In genomic region chr13:113437408-113438010, GRCh38 we compare ENCODE assay signal across 15 cellular contexts. TPM values are rescaled to one million over a fixed set of nuclear protein-coding genes. Genes with fewer than 3 reads are reported as not detected.
A peak's percentile ranks its signal among the peaks of the same experiment; 100 is the strongest.
DNase-seq lines count a peak whose midpoint lies in the region; ATAC-seq and TF ChIP-seq lines count a peak whose summit lies in the region.
"Had no signal": no experiment of that assay in that cellular context is flagged by ENCODE, and none has a peak within 500 bp of the region (broad histone marks: within the 10 kb centered on the region; RNA-seq: fewer than 3 reads in every experiment).

No MANE protein-coding gene starts in this region.

- no peaks in the 10 kb centered on the region for H4K20me1 ChIP-seq in OCI-LY1 (ENCODE audit: insufficient read depth, low read length)

- ATAC-seq in left ventricle myocardium superior (peak; percentile 44), psoas muscle (peak in 3 of 4 donors; percentile 47 to 59 (median 50))
- ATAC-seq: PC-3 had no signal

- intact Hi-C loops in left ventricle myocardium superior (cut with micrococcal nuclease) (no loop called here), psoas muscle (cut with DNase I) (no loop called here)

- peaks cover 4% of the 10 kb centered on the region for H3F3A ChIP-seq in OCI-LY1 (ENCODE audit: insufficient read depth, low read length)

- H3K27me3 ChIP-seq in OCI-LY1 (ENCODE audit: insufficient read depth, low read length): no peaks in the 10 kb centered on the region
- no peaks in the 10 kb centered on the region for H3K27me3 ChIP-seq in psoas muscle (ENCODE audit: insufficient read depth in 3 of 3, low read length in 2 of 3)
- H3K27me3 ChIP-seq: vagina had no signal

- peak overlapping the region; percentile 54 for H3K27ac ChIP-seq in OCI-LY1 (ENCODE audit: low read depth, low read length, poor library complexity, severe bottlenecking)
- H3K27ac ChIP-seq in psoas muscle: no peak overlapping the region
- H3K27ac ChIP-seq in caudate nucleus (ENCODE audit: low read depth, low read length): no peak overlapping the region
- H3K27ac ChIP-seq: prostate gland, vagina had no signal

- no peak overlapping the region for H2AFZ ChIP-seq in OCI-LY1 (ENCODE audit: low read length)

- no peaks in the 10 kb centered on the region for H3K79me2 ChIP-seq in OCI-LY1 (ENCODE audit: insufficient read depth, low read length)

- H3K4me1 ChIP-seq in OCI-LY1 (ENCODE audit: insufficient read depth, low read length, severe bottlenecking) (peaks cover 15% of the 10 kb centered on the region), psoas muscle (no peaks in the 10 kb centered on the region)
- H3K4me1 ChIP-seq: prostate gland, vagina had no signal

- TF ChIP-seq CTCF in OCI-LY1 (IDR thresholded peaks at IDR 0.05; ENCODE audit: low read length): no peak
- TF ChIP-seq CTCF in psoas muscle (IDR thresholded peaks at IDR 0.05): no peak

- no peak overlapping the region for H3K9ac ChIP-seq in OCI-LY1 (ENCODE audit: low read length)

- H3K9me2 ChIP-seq in OCI-LY1 (ENCODE audit: low read depth, low read length): no peaks in the 10 kb centered on the region

- H3K4me3 ChIP-seq in OCI-LY1 (ENCODE audit: low read depth, low read length, poor library complexity, severe bottlenecking) (no peak overlapping the region), psoas muscle (no peak overlapping the region)
- H3K4me3 ChIP-seq: prostate gland, vagina had no signal

- WGBS in psoas muscle, 3 donors: 65 to 82% (median 73%) methylated on average over 17 of the region's 17 CpGs

- H3K4me2 ChIP-seq in OCI-LY1 (ENCODE audit: low read length): no peak overlapping the region

- peaks cover 5% of the 10 kb centered on the region for H3K36me3 ChIP-seq in OCI-LY1 (ENCODE audit: insufficient read depth, low read length)
- H3K36me3 ChIP-seq in psoas muscle (ENCODE audit: insufficient read depth in 1 of 2, low read depth in 1 of 2): peaks cover 0 to 48% of the 10 kb centered on the region in 2 donors
- H3K36me3 ChIP-seq: prostate gland, vagina had no signal

- DNase-seq in ELR (ENCODE audit: low read depth) (peak; percentile 19), left ventricle myocardium superior (no peak), psoas muscle (peak in 1 of 2 donors; percentile 11), activated T-cell treated with anti-CD3 and anti-CD28 coated beads for 4 hours (no peak), T-helper 9 cell (no peak), caudate nucleus (lab: John Stamatoyannopoulos, UW) (no peak)
- DNase-seq: CD4-positive, alpha-beta T cell; NCI-H1105; NCI-H510A; PC-3; stimulated activated CD4-positive, alpha-beta T cell treated with anti-CD3 and anti-CD28 coated beads, Interleukin-2, amount 100 ng/mL, for 48 hours; T-helper 2 cell had no signal

- peaks cover 10% of the 10 kb centered on the region for H3K9me3 ChIP-seq in OCI-LY1 (ENCODE audit: low read length)
- H3K9me3 ChIP-seq in psoas muscle: no peaks in the 10 kb centered on the region
- H3K9me3 ChIP-seq: prostate gland, vagina had no signal

RNA-seq across cellular contexts. Expression of gene ADPRHL1, which starts 15.8 kb away (rescaled TPM):
- total RNA-seq in left ventricle myocardium superior (442 TPM), psoas muscle (100 to 1,000 TPM; 186 to 776 (median 416) TPM)
- polyA plus RNA-seq in psoas muscle: 100 to 1,000 TPM; 219 to 326 (median 249) TPM

RNA-seq across cellular contexts. Expression of gene DCUN1D2, which starts 53.0 kb away (rescaled TPM):
- total RNA-seq in left ventricle myocardium superior (242 TPM), psoas muscle (10 to 100 TPM; 65.7 to 87.0 (median 77.6) TPM)
- 100 to 1,000 TPM in 1 of 3 donors, 10 to 100 TPM in 2; 32.4 to 151 (median 57.2) TPM for polyA plus RNA-seq in psoas muscle
